16 cellular contexts compared by ENCODE assay signal in genomic region chr17:19424934-19425868, GRCh38. TPM values are rescaled to one million over a fixed set of nuclear protein-coding genes. Genes with fewer than 3 reads are reported as not detected.
DNase-seq lines count a peak whose midpoint lies in the region; ATAC-seq and TF ChIP-seq lines count a peak whose summit lies in the region.
"Had no signal": no experiment of that assay in that cellular context is flagged by ENCODE, and none has a peak within 500 bp of the region (broad histone marks: within the 10 kb centered on the region; RNA-seq: fewer than 3 reads in every experiment).

No MANE protein-coding gene starts in this region.

- H3K4me2 ChIP-seq in OCI-LY3 (ENCODE audit: low read length) (peak overlapping the region; percentile 32; the same call in 1 of the 2 replicates), smooth muscle cell (peak overlapping the region; percentile 60)

- H3K79me2 ChIP-seq in OCI-LY3 (ENCODE audit: low read length) (no peaks in the 10 kb centered on the region), smooth muscle cell (ENCODE audit: low read depth) (no peaks in the 10 kb centered on the region)

- H3K27ac ChIP-seq in OCI-LY3 (ENCODE audit: low read length): no peak overlapping the region
- no peak overlapping the region for H3K27ac ChIP-seq in smooth muscle cell (ENCODE audit: low read depth)
- H3K27ac ChIP-seq: ascending aorta, SK-N-MC, WERI-Rb-1 had no signal

- DNase-seq in epithelial cell of proximal tubule (ENCODE audit: low read depth) (peak; percentile 13), left kidney (ENCODE audit: low read depth, low spot score) (peak; percentile 31), smooth muscle cell (lab: John Stamatoyannopoulos, UW; ENCODE audit: unreplicated experiment) (no peak)
- DNase-seq: activated effector memory CD4-positive, alpha-beta T cell treated with Interleukin-2 at 50 U/mL for 16 hours; DMS79 treated with DMSO at 0.1 percent for 48 hours; NCI-H1417; NCI-H2227 treated with DMSO at 0.1 percent for 48 hours; occipital lobe; WERI-Rb-1 had no signal

- H2AFZ ChIP-seq in OCI-LY3 (ENCODE audit: low read depth, low read length) (no peak overlapping the region), smooth muscle cell (ENCODE audit: low read depth) (no peak overlapping the region)

- no peaks in the 10 kb centered on the region for H4K20me1 ChIP-seq in OCI-LY3 (ENCODE audit: insufficient read depth, low read length)
- H4K20me1 ChIP-seq in smooth muscle cell (ENCODE audit: low read depth): no peaks in the 10 kb centered on the region

- no peak overlapping the region for H3K9ac ChIP-seq in OCI-LY3 (ENCODE audit: low read length)
- no peak overlapping the region for H3K9ac ChIP-seq in smooth muscle cell (ENCODE audit: low read depth)

- H3K4me3 ChIP-seq in OCI-LY3 (ENCODE audit: low read length) (no peak overlapping the region), epithelial cell of proximal tubule (ENCODE audit: low read depth, low read length) (no peak overlapping the region), smooth muscle cell (peak overlapping the region; percentile 4)
- H3K4me3 ChIP-seq: ascending aorta, SK-N-MC had no signal

- WGBS in smooth muscle cell (ENCODE audit: low lambda C conversion rate): 27% methylated on average over 8 of the region's 8 CpGs

- H3K27me3 ChIP-seq in OCI-LY3 (ENCODE audit: low read depth, low read length) (no peaks in the 10 kb centered on the region), smooth muscle cell (ENCODE audit: low read depth) (no peaks in the 10 kb centered on the region)
- H3K27me3 ChIP-seq: ascending aorta had no signal

- ATAC-seq in GM19395 (IDR thresholded peaks at IDR 0.05; ENCODE audit: unreplicated experiment) (no peak), HG03097 (IDR thresholded peaks at IDR 0.05; ENCODE audit: low FRiP score, unreplicated experiment) (no peak), HG03175 (IDR thresholded peaks at IDR 0.05; ENCODE audit: unreplicated experiment) (no peak)

- peaks cover 6% of the 10 kb centered on the region for H3F3A ChIP-seq in smooth muscle cell (ENCODE audit: low read depth)

- H3K9me3 ChIP-seq in OCI-LY3 (ENCODE audit: insufficient read depth, low read length) (no peaks in the 10 kb centered on the region), smooth muscle cell (replicated peaks; ENCODE audit: low read depth) (no peaks in the 10 kb centered on the region)
- H3K9me3 ChIP-seq: ascending aorta had no signal

- H3K4me1 ChIP-seq in OCI-LY3 (ENCODE audit: low read length): peaks cover 10% of the 10 kb centered on the region
- H3K4me1 ChIP-seq in smooth muscle cell (ENCODE audit: low read depth): no peaks in the 10 kb centered on the region
- H3K4me1 ChIP-seq: ascending aorta had no signal

- TF ChIP-seq CTCF in OCI-LY3 (IDR thresholded peaks at IDR 0.05; ENCODE audit: low read depth, low read length) (no peak), epithelial cell of proximal tubule (conservative IDR thresholded peaks at IDR 0.05; ENCODE audit: low read depth, low read length) (no peak), smooth muscle cell (IDR thresholded peaks at IDR 0.05; ENCODE audit: borderline replicate concordance, insufficient read depth, poor library complexity, severe bottlenecking) (no peak)

- H3K36me3 ChIP-seq in OCI-LY3 (replicated peaks; ENCODE audit: low read depth, low read length): no peaks in the 10 kb centered on the region
- H3K36me3 ChIP-seq in smooth muscle cell (ENCODE audit: low read depth): no peaks in the 10 kb centered on the region
- H3K36me3 ChIP-seq: ascending aorta, WERI-Rb-1 had no signal

RNA-seq across cellular contexts. Expression of gene RNF112, which starts 14.2 kb away (rescaled TPM):
- total RNA-seq in epithelial cell of proximal tubule (0.06 TPM in 1 of 2 replicates, not detected in the other), smooth muscle cell (4.6 and 7.4 TPM in 2 replicates)
- polyA plus RNA-seq in smooth muscle cell: 3.5 and 7.2 TPM in 2 replicates

RNA-seq across cellular contexts. Expression of gene MFAP4, which starts 38.2 kb away (rescaled TPM):
- total RNA-seq in epithelial cell of proximal tubule: not detected in 2 replicates
- 580 and 618 TPM in 2 replicates for total RNA-seq in smooth muscle cell
- 960 and 1,738 TPM in 2 replicates for polyA plus RNA-seq in smooth muscle cell
- total RNA-seq: activated CD8-positive, alpha-beta memory T cell treated with anti-CD3 and anti-CD28 coated beads for 36 hours had no signal

RNA-seq across cellular contexts. Expression of gene MAPK7, which starts 46.9 kb away (rescaled TPM):
- total RNA-seq in epithelial cell of proximal tubule (9.1 and 19.0 TPM in 2 replicates), smooth muscle cell (9.1 and 14.7 TPM in 2 replicates)
- 34.5 and 36.3 TPM in 2 replicates for polyA plus RNA-seq in smooth muscle cell

Comparison
In these comparisons a context has a peak if more than half of its experiments do, and no peak if none do; other contexts are left out.
1. RNA of gene MFAP4, which starts 38.2 kb away (total RNA-seq): 580 to 618 TPM in smooth muscle cell; not detected in epithelial cell of proximal tubule; every median in the first group is over 100 times any median in the second.